In the genomic region with DNA sequence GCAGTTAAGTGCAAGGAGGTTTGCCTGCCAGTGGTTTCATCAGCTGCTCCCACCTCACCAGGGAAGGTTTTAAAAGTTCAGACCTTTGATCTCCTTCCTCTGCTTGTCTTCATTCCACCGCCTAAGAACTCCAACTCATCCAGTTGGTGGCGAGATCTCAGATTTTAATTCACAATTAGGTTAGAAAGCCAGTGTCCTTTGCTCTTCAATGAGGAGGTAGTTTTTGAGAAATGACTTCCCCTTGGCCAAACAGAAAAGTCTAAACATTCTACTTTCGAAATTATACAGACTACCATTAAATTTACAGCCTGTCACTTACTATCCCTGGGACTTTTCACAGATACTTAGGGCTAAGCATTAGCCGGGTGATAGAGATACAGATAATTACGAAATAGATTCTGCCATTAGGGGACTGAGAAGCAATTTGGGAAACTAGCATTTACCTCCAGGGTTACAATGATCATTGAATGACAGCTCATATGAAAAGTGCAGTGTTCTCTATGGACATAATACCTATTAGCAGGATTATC, we compare ENCODE assay signal across 15 cellular contexts.
DNase-seq lines count a peak whose midpoint lies in the region; ATAC-seq and TF ChIP-seq lines count a peak whose summit lies in the region.
"Had no signal": no experiment of that assay in that cellular context is flagged by ENCODE, and none has a peak within 500 bp of the region (broad histone marks: within the 10 kb centered on the region; RNA-seq: fewer than 3 reads in every experiment).

No MANE protein-coding gene starts in this region.

- H3K4me2 ChIP-seq in SK-N-SH (no peak overlapping the region), hepatocyte (peak overlapping the region; percentile 37), PC-9 (no peak overlapping the region)
- H3K4me2 ChIP-seq: BLaER1 had no signal

- H3K36me3 Mint-ChIP-seq in mesothelial cell of epicardium, result peaks cover 3% of the 10 kb centered on the region
- H3K36me3 Mint-ChIP-seq: CD8-positive, alpha-beta memory T cell had no signal

- no peaks in the 10 kb centered on the region for H3K27me3 Mint-ChIP-seq in mesothelial cell of epicardium (ENCODE audit: low read depth)
- H3K27me3 Mint-ChIP-seq: CD8-positive, alpha-beta memory T cell had no signal

- POLR2A ChIA-PET in SK-N-SH (lab: Yijun Ruan, JAX) (no interaction called here), PC-9 (lab: Charles Lee; ENCODE audit: unreplicated experiment) (no interaction called here)

- H3K4me1 ChIP-seq in SK-N-SH (ENCODE audit: control insufficient read depth in 1 of 2, insufficient read depth in 2 of 2, low read depth in 1 of 2, low read length in 1 of 2), result peaks cover 0 to 7% of the 10 kb centered on the region in 2 experiments; a peak in 1 of 4 replicates
- no peaks in the 10 kb centered on the region for H3K4me1 ChIP-seq in hepatocyte (ENCODE audit: insufficient read depth)
- H3K4me1 ChIP-seq in PC-9 (replicated peaks; ENCODE audit: insufficient read depth), result no peaks in the 10 kb centered on the region
- H3K4me1 ChIP-seq: BLaER1, Caco-2 had no signal

- no peak for TF ChIP-seq RAD21 in SK-N-SH (IDR thresholded peaks at IDR 0.05; ENCODE audit: low read length)

- no peak overlapping the region for H3K9ac ChIP-seq in SK-N-SH
- H3K9ac ChIP-seq: BLaER1, GM23248 had no signal

- H2AFZ ChIP-seq in SK-N-SH (ENCODE audit: low read depth), result no peak overlapping the region
- no peak overlapping the region for H2AFZ ChIP-seq in hepatocyte
- no peak overlapping the region for H2AFZ ChIP-seq in PC-9
- H2AFZ ChIP-seq: GM23248 had no signal

- H3K36me3 ChIP-seq in SK-N-SH (replicated peaks in 1 of 2; ENCODE audit: control insufficient read depth in 1 of 2, insufficient read depth in 2 of 2, low read length in 1 of 2) (no peaks in the 10 kb centered on the region), hepatocyte (replicated peaks; ENCODE audit: insufficient read depth, low read depth) (no peaks in the 10 kb centered on the region), PC-9 (ENCODE audit: low read depth) (no peaks in the 10 kb centered on the region)
- H3K36me3 ChIP-seq: BLaER1 had no signal

- WGBS in SK-N-SH (ENCODE audit: low lambda C conversion rate), result 9% methylated on average over 5 of the region's 5 CpGs
- 31% methylated on average over 5 of the region's 5 CpGs for WGBS in hepatocyte (ENCODE audit: low lambda C conversion rate, missing lambda C conversion rate)

- no peak for TF ChIP-seq CTCF in SK-N-SH (IDR thresholded peaks at IDR 0.05)
- no peak for TF ChIP-seq CTCF in hepatocyte (IDR thresholded peaks at IDR 0.05; ENCODE audit: poor library complexity)
- no peak for TF ChIP-seq CTCF in mesothelial cell of epicardium (IDR thresholded peaks at IDR 0.05; ENCODE audit: unreplicated experiment)
- TF ChIP-seq CTCF in PC-9 (conservative IDR thresholded peaks at IDR 0.05), result no peak

- BruUV-seq in PC-9 (replicated peaks; lab: Mats Ljungman, UMichigan), result no TSS peak

- peaks cover 3% of the 10 kb centered on the region for H3K9me3 Mint-ChIP-seq in mesothelial cell of epicardium

- peak overlapping the region; percentile 13 for H3K27ac Mint-ChIP-seq in mesothelial cell of epicardium
- H3K27ac Mint-ChIP-seq: CD8-positive, alpha-beta memory T cell had no signal

- H3K9me2 ChIP-seq in SK-N-SH (no peaks in the 10 kb centered on the region), hepatocyte (replicated peaks; ENCODE audit: insufficient read depth) (no peaks in the 10 kb centered on the region), PC-9 (ENCODE audit: insufficient read depth) (no peaks in the 10 kb centered on the region; the same call in 1 of the 2 replicates)

- no peaks in the 10 kb centered on the region for H3F3A ChIP-seq in SK-N-SH (replicated peaks; ENCODE audit: insufficient read depth)
- no peaks in the 10 kb centered on the region for H3F3A ChIP-seq in PC-9 (ENCODE audit: insufficient read depth, low read depth)

- CTCF ChIA-PET in SK-N-SH (lab: Yijun Ruan, JAX), result no interaction called here
- CTCF ChIA-PET in PC-9 (lab: Charles Lee), result no interaction called here

- intact Hi-C loops in PC-9 (cut with micrococcal nuclease; ENCODE audit: unreplicated experiment), result no loop called here

- peak in 1 of 2 experiments; percentile 84; a peak in 2 of 4 replicates for TF ChIP-seq EP300 in SK-N-SH (IDR thresholded peaks at IDR 0.05; ENCODE audit: borderline replicate concordance in 1 of 2, low read depth in 1 of 2, low read length in 1 of 2)

- peaks cover 34% of the 10 kb centered on the region for H3K4me1 Mint-ChIP-seq in mesothelial cell of epicardium
- H3K4me1 Mint-ChIP-seq: CD8-positive, alpha-beta memory T cell had no signal

- H3K4me3 ChIP-seq in SK-N-SH (ENCODE audit: low read depth in 2 of 2, low read length in 1 of 2) (no peak overlapping the region), hepatocyte (no peak overlapping the region), PC-9 (no peak overlapping the region)
- H3K4me3 ChIP-seq: BLaER1, GM23248 had no signal

- H4K20me1 ChIP-seq in SK-N-SH (ENCODE audit: insufficient read depth) (no peaks in the 10 kb centered on the region), hepatocyte (ENCODE audit: insufficient read depth, poor library complexity, severe bottlenecking) (no peaks in the 10 kb centered on the region), PC-9 (ENCODE audit: insufficient read depth) (no peaks in the 10 kb centered on the region)
- H4K20me1 ChIP-seq: BLaER1 had no signal

- peak; percentile 14 for DNase-seq in SK-N-SH
- no peak for DNase-seq in hepatocyte (ENCODE audit: low spot score)
- no peak for DNase-seq in mesothelial cell of epicardium (ENCODE audit: low spot score in 2 of 2, unreplicated experiment in 2 of 2)
- DNase-seq in PC-9, result no peak
- DNase-seq: 8988T; AML-193; Caco-2; CD8-positive, alpha-beta memory T cell; GM23248 had no signal

- peak overlapping the region in 1 of 2 experiments; percentile 69; a peak in 2 of 4 replicates for H3K27ac ChIP-seq in SK-N-SH (ENCODE audit: low read depth in 2 of 2, low read length in 1 of 2)
- H3K27ac ChIP-seq in hepatocyte, result no peak overlapping the region
- H3K27ac ChIP-seq in PC-9, result no peak overlapping the region
- H3K27ac ChIP-seq: BLaER1, GM23248 had no signal

- no peak overlapping the region for H3K4me3 Mint-ChIP-seq in mesothelial cell of epicardium
- H3K4me3 Mint-ChIP-seq: CD8-positive, alpha-beta memory T cell had no signal

- ATAC-seq in SK-N-SH treated with all-trans-retinoic acid at 6 μM for 48 hours, result no peak
- ATAC-seq in GM21390 (IDR thresholded peaks at IDR 0.05; ENCODE audit: unreplicated experiment), result no peak
- ATAC-seq in esophagus mucosa, result no peak
- ATAC-seq: HCT116, HepG2 had no signal

- no peaks in the 10 kb centered on the region for H3K79me2 ChIP-seq in SK-N-SH (ENCODE audit: insufficient read depth)
- H3K79me2 ChIP-seq in hepatocyte, result no peaks in the 10 kb centered on the region
- H3K79me2 ChIP-seq in PC-9 (ENCODE audit: low read depth), result no peaks in the 10 kb centered on the region

- no peaks in the 10 kb centered on the region for H3K27me3 ChIP-seq in SK-N-SH (ENCODE audit: insufficient read depth)
- no peaks in the 10 kb centered on the region for H3K27me3 ChIP-seq in hepatocyte
- no peaks in the 10 kb centered on the region for H3K27me3 ChIP-seq in PC-9 (ENCODE audit: insufficient read depth, low read depth)
- H3K27me3 ChIP-seq: BLaER1 had no signal

- H3K9me3 ChIP-seq in SK-N-SH, result no peaks in the 10 kb centered on the region
- no peaks in the 10 kb centered on the region for H3K9me3 ChIP-seq in hepatocyte (ENCODE audit: low read depth)
- H3K9me3 ChIP-seq in PC-9 (ENCODE audit: insufficient read depth, low read depth), result no peaks in the 10 kb centered on the region
- H3K9me3 ChIP-seq: BLaER1, Caco-2 had no signal

TF ChIP-seq in SK-N-SH, 30 proteins besides CTCF, POLR2A, EP300 and RAD21:
- TF ChIP-seq NFIC (IDR thresholded peaks at IDR 0.05; ENCODE audit: borderline replicate concordance) (no peak), GATA2 (CRISPR knock-in tag; IDR thresholded peaks at IDR 0.05) (peak; percentile 74), CHD2 (IDR thresholded peaks at IDR 0.05; ENCODE audit: low read length, partially characterized antibody) (peak; percentile 22)

TF ChIP-seq in SK-N-SH treated with all-trans-retinoic acid at 6 μM for 48 hours, 23 proteins besides CTCF, POLR2A, EP300 and RAD21 (continues in another document):
- TF ChIP-seq CREB5 (CRISPR knock-in tag; IDR thresholded peaks at IDR 0.05; ENCODE audit: low read depth) (no peak), ISL1 (CRISPR knock-in tag; IDR thresholded peaks at IDR 0.05) (no peak; the same call in 1 of the 2 replicates), BACH2 (CRISPR knock-in tag; IDR thresholded peaks at IDR 0.05; ENCODE audit: borderline replicate concordance) (no peak), TCF4 (CRISPR knock-in tag; IDR thresholded peaks at IDR 0.05; ENCODE audit: borderline replicate concordance) (no peak), CSDC2 (CRISPR knock-in tag; IDR thresholded peaks at IDR 0.05) (no peak), PPARA (CRISPR knock-in tag; IDR thresholded peaks at IDR 0.05; ENCODE audit: borderline replicate concordance) (no peak), GLIS3 (CRISPR knock-in tag; IDR thresholded peaks at IDR 0.05) (no peak), ARNTL (CRISPR knock-in tag; IDR thresholded peaks at IDR 0.05; ENCODE audit: borderline replicate concordance, low read depth) (no peak)
